ENCODE assay signal across 10 cellular contexts in the genomic region with DNA sequence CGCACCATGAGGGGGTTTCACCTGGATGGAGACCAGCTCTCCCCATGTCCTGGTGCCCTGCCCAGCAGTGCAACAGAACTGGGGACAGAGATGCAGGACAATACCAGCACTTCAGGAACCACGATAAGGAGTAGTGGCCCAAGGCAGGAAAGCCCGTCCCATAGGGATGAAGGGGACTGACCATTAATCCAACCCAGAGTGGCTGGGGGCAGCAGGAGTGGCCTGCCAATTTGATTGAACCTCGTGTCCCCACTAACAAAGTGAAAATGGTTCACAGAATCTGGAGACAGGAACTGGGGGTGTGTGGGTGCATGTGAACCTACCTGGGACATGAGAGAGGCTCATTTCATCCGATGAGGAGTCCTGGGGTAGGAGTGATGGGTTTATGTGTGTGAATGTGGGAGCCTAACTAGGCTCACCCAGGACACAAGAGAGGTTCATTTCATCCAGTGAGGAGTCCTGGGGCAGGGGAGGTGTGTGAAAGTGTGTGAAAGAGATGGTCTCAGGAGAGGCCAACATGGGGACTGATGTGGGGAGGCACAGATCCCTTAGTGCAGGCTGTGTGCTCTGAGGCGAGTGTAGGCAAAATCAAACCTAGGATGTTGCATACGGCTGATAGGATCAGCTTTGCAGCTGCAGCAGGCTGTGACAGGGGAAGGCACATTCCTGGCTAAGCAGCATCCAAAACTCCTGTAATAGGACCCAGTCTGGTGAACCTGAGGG.
DNase-seq lines count a peak whose midpoint lies in the region; TF ChIP-seq lines count a peak whose summit lies in the region.
"Had no signal": no experiment of that assay in that cellular context is flagged by ENCODE, and none has a peak within 500 bp of the region (broad histone marks: within the 10 kb centered on the region; RNA-seq: fewer than 3 reads in every experiment).

No MANE protein-coding gene starts in this region.

- intact Hi-C loops in PC-9 (cut with micrococcal nuclease; ENCODE audit: unreplicated experiment) = no loop called here

- POLR2A ChIA-PET in CD8-positive, alpha-beta memory T cell (lab: Charles Lee) = interaction anchor here (0.6 kb wide), 1 partner anchor 189 kb away, joined by 3 read pairs; no protein-coding TSS in a partner anchor
- POLR2A ChIA-PET in PC-9 (lab: Charles Lee; ENCODE audit: unreplicated experiment) = no interaction called here

- H3K9me2 ChIP-seq in PC-9 (ENCODE audit: insufficient read depth) = no peaks in the 10 kb centered on the region

- H3F3A ChIP-seq in PC-9 (ENCODE audit: insufficient read depth, low read depth) = no peaks in the 10 kb centered on the region

- H3K79me2 ChIP-seq in PC-9 (ENCODE audit: low read depth) = no peaks in the 10 kb centered on the region

- H3K9me3 Mint-ChIP-seq in CD8-positive, alpha-beta memory T cell = no peaks in the 10 kb centered on the region
- H3K9me3 Mint-ChIP-seq in osteocyte (ENCODE audit: unreplicated experiment) = peaks cover 4% of the 10 kb centered on the region

- H3K27me3 ChIP-seq in CD8-positive, alpha-beta memory T cell (ENCODE audit: insufficient read depth, low read length, poor library complexity, severe bottlenecking) = no peaks in the 10 kb centered on the region
- H3K27me3 ChIP-seq in PC-9 (ENCODE audit: insufficient read depth, low read depth) = no peaks in the 10 kb centered on the region

- H3K4me1 ChIP-seq in CD8-positive, alpha-beta memory T cell (ENCODE audit: insufficient read depth, low read length) = peaks cover 6% of the 10 kb centered on the region
- H3K4me1 ChIP-seq in PC-9 (replicated peaks; ENCODE audit: insufficient read depth) = no peaks in the 10 kb centered on the region

- H3K4me3 ChIP-seq in CD8-positive, alpha-beta memory T cell (ENCODE audit: low read length) = peak overlapping the region; percentile 69
- H3K4me3 ChIP-seq in PC-9 = peak overlapping the region; percentile 63; the same call in 1 of the 2 replicates
- H3K4me3 ChIP-seq in epithelial cell of proximal tubule (ENCODE audit: low read depth, low read length) = peak overlapping the region; percentile 53

- peaks cover 0 to 8% (median 4%) of the 10 kb centered on the region in 3 donors for H3K36me3 Mint-ChIP-seq in CD8-positive, alpha-beta memory T cell
- H3K36me3 Mint-ChIP-seq in osteocyte (ENCODE audit: unreplicated experiment) = no peaks in the 10 kb centered on the region

- H4K20me1 ChIP-seq in PC-9 (ENCODE audit: insufficient read depth) = no peaks in the 10 kb centered on the region

- no peaks in the 10 kb centered on the region for H3K9me3 ChIP-seq in CD8-positive, alpha-beta memory T cell (ENCODE audit: low read length)
- H3K9me3 ChIP-seq in PC-9 (ENCODE audit: insufficient read depth, low read depth) = no peaks in the 10 kb centered on the region

- no peaks in the 10 kb centered on the region for H3K27me3 Mint-ChIP-seq in CD8-positive, alpha-beta memory T cell
- H3K27me3 Mint-ChIP-seq in osteocyte (ENCODE audit: unreplicated experiment) = no peaks in the 10 kb centered on the region

- peak overlapping the region; percentile 79 to 94 (median 91) for H3K4me3 Mint-ChIP-seq in CD8-positive, alpha-beta memory T cell
- peak overlapping the region; percentile 78 for H3K4me3 Mint-ChIP-seq in osteocyte (ENCODE audit: unreplicated experiment)

- peak overlapping the region in 4 of 8 donors; percentile 83 to 89 (median 86) for H3K27ac Mint-ChIP-seq in CD8-positive, alpha-beta memory T cell
- peak overlapping the region; percentile 6 for H3K27ac Mint-ChIP-seq in osteocyte (ENCODE audit: unreplicated experiment)

- CTCF ChIA-PET in CD8-positive, alpha-beta memory T cell (lab: Charles Lee) = no interaction called here
- CTCF ChIA-PET in PC-9 (lab: Charles Lee) = no interaction called here

- H3K4me2 ChIP-seq in PC-9 = peak overlapping the region; percentile 81

- H2AFZ ChIP-seq in PC-9 = no peak overlapping the region

- H3K4me1 Mint-ChIP-seq in CD8-positive, alpha-beta memory T cell = peaks cover 19 to 21% (median 20%) of the 10 kb centered on the region in 3 donors
- peaks cover 18% of the 10 kb centered on the region for H3K4me1 Mint-ChIP-seq in osteocyte (ENCODE audit: unreplicated experiment)

- H3K27ac ChIP-seq in CD8-positive, alpha-beta memory T cell (ENCODE audit: low read depth, low read length) = peak overlapping the region; percentile 75
- H3K27ac ChIP-seq in PC-9 = no peak overlapping the region

- no peak for TF ChIP-seq CTCF in PC-9 (conservative IDR thresholded peaks at IDR 0.05)
- no peak for TF ChIP-seq CTCF in epithelial cell of proximal tubule (conservative IDR thresholded peaks at IDR 0.05; ENCODE audit: low read depth, low read length)
- TF ChIP-seq CTCF in osteocyte (IDR thresholded peaks at IDR 0.05) = no peak

- DNase-seq in CD8-positive, alpha-beta memory T cell = no peak
- DNase-seq in PC-9 (no peak), epithelial cell of proximal tubule (ENCODE audit: low read depth) (no peak), osteocyte (ENCODE audit: extremely low spot score, unreplicated experiment) (no peak), DMS114 treated with DMSO at 0.1 percent for 48 hours (lab: John Stamatoyannopoulos, UW; ENCODE audit: unreplicated experiment) (no peak), SHP77 treated with DMSO at 0.1 percent for 48 hours (lab: John Stamatoyannopoulos, UW) (no peak), D341Med (ENCODE audit: low spot score) (no peak), activated gamma-delta T cell treated with Interleukin-2 at 50 U/mL for 16 hours (no peak)
- DNase-seq: head of caudate nucleus, NCI-H1930 had no signal

- BruUV-seq in PC-9 (replicated peaks; lab: Mats Ljungman, UMichigan) = no TSS peak

- H3K36me3 ChIP-seq in CD8-positive, alpha-beta memory T cell (ENCODE audit: insufficient read depth, low read length) = no peaks in the 10 kb centered on the region
- no peaks in the 10 kb centered on the region for H3K36me3 ChIP-seq in PC-9 (ENCODE audit: low read depth)
